ENCODE assay signal across 1 cellular context in genomic region chr6:136225496-136225895, GRCh38.
TF ChIP-seq lines count a peak whose summit lies in the region.

No MANE protein-coding gene starts in this region.

TF ChIP-seq in K562, 482 proteins besides CTCF, POLR2A, EP300 and RAD21 (continued from another document):
- TF ChIP-seq ATF4 (CRISPR knock-in tag; IDR thresholded peaks at IDR 0.05) (no peak), ZNF431 (CRISPR knock-in tag; IDR thresholded peaks at IDR 0.05) (0 out of 2 replicates have a peak, but pooled peaks have one; percentile 34), POLR2H (tag; IDR thresholded peaks at IDR 0.05; ENCODE audit: low read depth) (peak; percentile 59; the same call in 1 of the 2 replicates), ATF3 (IDR thresholded peaks at IDR 0.05) (peak; percentile 56), ATF3 (CRISPR knock-in tag; conservative IDR thresholded peaks at IDR 0.05) (no peak), FOSL1 (tag; conservative IDR thresholded peaks at IDR 0.05) (peak; percentile 82), MEF2A (IDR thresholded peaks at IDR 0.05; ENCODE audit: control insufficient read depth, low read depth, low read length) (no peak), SNAPC5 (CRISPR knock-in tag; IDR thresholded peaks at IDR 0.05) (peak; percentile 36; the same call in 1 of the 2 replicates), FOXJ3 (CRISPR knock-in tag; IDR thresholded peaks at IDR 0.05) (no peak), NFIC (IDR thresholded peaks at IDR 0.05) (no peak), ZNF740 (CRISPR knock-in tag; IDR thresholded peaks at IDR 0.05) (no peak; the same call in 1 of the 2 replicates), ZNF740 (tag; IDR thresholded peaks at IDR 0.05) (peak in 1 of 2 experiments; percentile 59; a peak in 2 of 4 replicates), MITF (IDR thresholded peaks at IDR 0.05) (0 out of 2 replicates have a peak, but pooled peaks have one; percentile 28)
